20 cellular contexts compared by ENCODE assay signal in genomic region chr1:80531182-80531581, GRCh38.
A peak's percentile ranks its signal among the peaks of the same experiment; 100 is the strongest.
DNase-seq lines count a peak whose midpoint lies in the region; FAIRE-seq and TF ChIP-seq lines count a peak whose summit lies in the region.
"Had no signal": no experiment of that assay in that cellular context is flagged by ENCODE, and none has a peak within 500 bp of the region (broad histone marks: within the 10 kb centered on the region; RNA-seq: fewer than 3 reads in every experiment).

No MANE protein-coding gene starts in this region.

- no peak overlapping the region for H3K4me3 Mint-ChIP-seq in astrocyte (ENCODE audit: unreplicated experiment)
- H3K4me3 Mint-ChIP-seq: HFFc6 had no signal

- no peaks in the 10 kb centered on the region for H3K9me3 Mint-ChIP-seq in astrocyte (ENCODE audit: unreplicated experiment)

- in situ Hi-C loops in mammary epithelial cell (cut with MboI; ENCODE audit: low sequenced_read_pairs in 2 of 2) = no loop called here

- TF ChIP-seq EP300 in suprapubic skin (IDR thresholded peaks at IDR 0.05) = no peak

- no peak for TF ChIP-seq POLR2A in breast epithelium (IDR thresholded peaks at IDR 0.05)
- TF ChIP-seq POLR2A in suprapubic skin (IDR thresholded peaks at IDR 0.05) = no peak

- H3K27ac ChIP-seq in mammary epithelial cell (ENCODE audit: insufficient read depth, low read depth, low read length) (no peak overlapping the region), breast epithelium (no peak overlapping the region), astrocyte (ENCODE audit: low read depth, low read length) (no peak overlapping the region), osteoblast (ENCODE audit: low read depth, low read length) (no peak overlapping the region), suprapubic skin (no peak overlapping the region)
- H3K27ac ChIP-seq: 22Rv1, C4-2B, RWPE1 had no signal

- no peaks in the 10 kb centered on the region for H4K20me1 ChIP-seq in mammary epithelial cell (ENCODE audit: insufficient read depth, low read length)
- no peaks in the 10 kb centered on the region for H4K20me1 ChIP-seq in astrocyte (ENCODE audit: insufficient read depth, low read length)
- no peaks in the 10 kb centered on the region for H4K20me1 ChIP-seq in osteoblast (ENCODE audit: insufficient read depth, low read length)

- H3K4me2 ChIP-seq in mammary epithelial cell (ENCODE audit: insufficient read depth, low read depth, low read length) = no peak overlapping the region
- H3K4me2 ChIP-seq in astrocyte (ENCODE audit: low read length) = no peak overlapping the region
- H3K4me2 ChIP-seq in osteoblast (ENCODE audit: insufficient read depth, low read length) = no peak overlapping the region

- H3K4me1 ChIP-seq in mammary epithelial cell (ENCODE audit: insufficient read depth, low read length) (peaks cover 5% of the 10 kb centered on the region), breast epithelium (peaks cover 0 to 4% of the 10 kb centered on the region in 2 donors), astrocyte (ENCODE audit: insufficient read depth, low read length) (no peaks in the 10 kb centered on the region), osteoblast (ENCODE audit: insufficient read depth, low read length) (no peaks in the 10 kb centered on the region), suprapubic skin (no peaks in the 10 kb centered on the region)
- H3K4me1 ChIP-seq: Caco-2 had no signal

- no peak overlapping the region for H3K9ac ChIP-seq in mammary epithelial cell (ENCODE audit: insufficient read depth, low read length)
- no peak overlapping the region for H3K9ac ChIP-seq in astrocyte (ENCODE audit: low read length)

- dilution Hi-C loops in mammary epithelial cell (cut with HindIII; ENCODE audit: low sequenced_read_pairs) = no loop called here

- H3K9me3 ChIP-seq in mammary epithelial cell (replicated peaks; ENCODE audit: insufficient read depth, low read length) (no peaks in the 10 kb centered on the region), breast epithelium (no peaks in the 10 kb centered on the region), astrocyte (ENCODE audit: insufficient read depth, low read depth, low read length) (no peaks in the 10 kb centered on the region), osteoblast (ENCODE audit: low read depth, low read length) (no peaks in the 10 kb centered on the region), suprapubic skin (no peaks in the 10 kb centered on the region)
- H3K9me3 ChIP-seq: Caco-2, MG63 had no signal

- H3K36me3 ChIP-seq in mammary epithelial cell (ENCODE audit: insufficient read depth, low read length) (no peaks in the 10 kb centered on the region), breast epithelium (no peaks in the 10 kb centered on the region), astrocyte (ENCODE audit: insufficient read depth, low read length) (no peaks in the 10 kb centered on the region), osteoblast (ENCODE audit: insufficient read depth, low read length) (no peaks in the 10 kb centered on the region), suprapubic skin (no peaks in the 10 kb centered on the region)
- H3K36me3 ChIP-seq: MG63 had no signal

- H3K36me3 Mint-ChIP-seq in astrocyte (ENCODE audit: low read depth, unreplicated experiment) = no peaks in the 10 kb centered on the region

- DNase-seq in mammary epithelial cell (peak; percentile 9), breast epithelium (ENCODE audit: low spot score in 2 of 2) (no peak), astrocyte (ENCODE audit: low read depth) (peak; percentile 32), iris pigment epithelial cell (ENCODE audit: low read depth) (peak; percentile 1), SHP77 (lab: John Stamatoyannopoulos, UW) (no peak), osteoblast (ENCODE audit: insufficient read length, low spot score, missing footprints) (no peak), NCI-H1930 (lab: John Stamatoyannopoulos, UW) (no peak), suprapubic skin (ENCODE audit: low spot score in 2 of 2) (no peak)
- DNase-seq: Caco-2, DMS53, HFFc6, MG63, NCI-H1417, NCI-H2029, NCI-H524 treated with DMSO at 0.1 percent for 48 hours had no signal

- CTCF ChIA-PET in mammary epithelial cell (lab: Charles Lee; ENCODE audit: low non-redundant PET) = no interaction called here

- H2AFZ ChIP-seq in mammary epithelial cell (ENCODE audit: low read depth, low read length) (no peak overlapping the region), astrocyte (ENCODE audit: low read depth, low read length) (no peak overlapping the region), osteoblast (ENCODE audit: low read length) (no peak overlapping the region)

- no peaks in the 10 kb centered on the region for H3K27me3 Mint-ChIP-seq in astrocyte (ENCODE audit: low read depth, unreplicated experiment)

- peaks cover 38% of the 10 kb centered on the region for H3K4me1 Mint-ChIP-seq in astrocyte (ENCODE audit: low read depth, unreplicated experiment)

- no peak for TF ChIP-seq CTCF in mammary epithelial cell (conservative IDR thresholded peaks at IDR 0.05 in 1 of 2, IDR thresholded peaks at IDR 0.05 in 1 of 2; ENCODE audit: extremely low read depth in 1 of 2, insufficient read depth in 1 of 2, low read depth in 1 of 2, low read length in 2 of 2)
- no peak for TF ChIP-seq CTCF in breast epithelium (IDR thresholded peaks at IDR 0.05)
- no peak for TF ChIP-seq CTCF in astrocyte (IDR thresholded peaks at IDR 0.05; ENCODE audit: insufficient read depth, low read depth, low read length)
- TF ChIP-seq CTCF in osteoblast (IDR thresholded peaks at IDR 0.05; ENCODE audit: extremely low read depth, low read depth, low read length) = no peak
- TF ChIP-seq CTCF in suprapubic skin (IDR thresholded peaks at IDR 0.05) = no peak

- H3K27ac Mint-ChIP-seq in astrocyte (ENCODE audit: unreplicated experiment) = no peak overlapping the region
- H3K27ac Mint-ChIP-seq: HFFc6 had no signal

- no peak for FAIRE-seq in astrocyte (lab: Jason Lieb, UNC)
- FAIRE-seq: GM12891, GM19239 had no signal

- no peaks in the 10 kb centered on the region for H3K27me3 ChIP-seq in mammary epithelial cell (ENCODE audit: insufficient read depth, low read length)
- no peaks in the 10 kb centered on the region for H3K27me3 ChIP-seq in breast epithelium
- H3K27me3 ChIP-seq in astrocyte (ENCODE audit: insufficient read depth, low read length) = no peaks in the 10 kb centered on the region
- H3K27me3 ChIP-seq in osteoblast (ENCODE audit: insufficient read depth, low read length) = no peaks in the 10 kb centered on the region
- H3K27me3 ChIP-seq in suprapubic skin = no peaks in the 10 kb centered on the region
- H3K27me3 ChIP-seq: MG63 had no signal

- 94% methylated on average over 2 of the region's 2 CpGs for WGBS in mammary epithelial cell (ENCODE audit: low coverage, missing lambda C conversion rate)
- WGBS in suprapubic skin = 52% methylated on average over 2 of the region's 2 CpGs

- H3K79me2 ChIP-seq in mammary epithelial cell (ENCODE audit: insufficient read depth, low read length) (no peaks in the 10 kb centered on the region), astrocyte (ENCODE audit: insufficient read depth, low read length) (no peaks in the 10 kb centered on the region), osteoblast (ENCODE audit: insufficient read depth, low read length) (no peaks in the 10 kb centered on the region)

- H3K4me3 ChIP-seq in mammary epithelial cell (replicated peaks in 1 of 3; ENCODE audit: insufficient read depth in 1 of 3, low read depth in 2 of 3, low read length in 3 of 3) (no peak overlapping the region), breast epithelium (no peak overlapping the region), astrocyte (ENCODE audit: insufficient read depth, low read depth, low read length) (no peak overlapping the region), osteoblast (ENCODE audit: insufficient read depth, low read length) (no peak overlapping the region), suprapubic skin (no peak overlapping the region)
- H3K4me3 ChIP-seq: MG63 had no signal

- BruUV-seq in mammary epithelial cell (replicated peaks; lab: Mats Ljungman, UMichigan) = no TSS peak

- intact Hi-C loops in mammary epithelial cell (cut with micrococcal nuclease) (no loop called here), breast epithelium (cut with DNase I; ENCODE audit: low total_unique reads) (loop anchor here (10.0 kb wide), 1 partner anchor 576 kb away; no protein-coding TSS in a partner anchor)

Comparison
In these comparisons a context has a peak if more than half of its experiments do, and no peak if none do; other contexts are left out.
1. DNase-seq: peak in mammary epithelial cell (single experiment), astrocyte (single experiment) and iris pigment epithelial cell (single experiment); none in breast epithelium (0 of 2), SHP77 (0 of 2), osteoblast (single experiment), NCI-H1930 (0 of 2) and suprapubic skin (0 of 2).